Comparison of ENCODE assay signal across 1 cellular context in the genomic region with DNA sequence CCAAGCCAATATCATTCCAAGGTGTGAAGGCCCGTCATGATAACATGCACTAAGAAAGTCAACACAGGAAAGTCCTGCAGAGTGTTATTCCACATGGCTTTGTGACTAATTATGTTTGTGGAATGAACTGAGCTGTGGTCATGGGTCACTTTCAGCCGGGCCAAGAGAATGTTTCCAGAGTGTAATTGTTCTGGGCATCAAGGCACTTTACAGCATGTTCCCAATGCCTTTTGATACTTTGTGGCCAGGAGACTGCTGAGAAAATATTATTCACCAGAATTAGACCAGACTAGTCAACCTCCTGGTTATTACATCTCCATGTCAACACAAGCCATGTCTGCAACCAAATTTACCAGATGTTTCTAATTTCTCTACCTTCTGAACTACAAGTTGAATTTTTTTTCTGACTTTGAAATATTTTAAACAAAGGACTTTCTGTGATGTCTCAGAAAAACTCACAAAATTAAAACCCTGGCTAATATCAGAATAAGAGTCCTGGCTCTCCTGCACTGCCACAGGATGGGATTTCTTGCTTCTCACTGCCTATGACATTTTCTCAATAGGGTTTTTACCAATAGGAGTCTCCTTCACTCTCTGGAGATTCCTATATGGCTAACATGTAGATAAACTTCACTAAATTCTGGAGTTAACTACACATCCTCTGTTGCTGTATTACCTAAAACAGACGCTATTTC.
TF ChIP-seq lines count a peak whose summit lies in the region.

No MANE protein-coding gene starts in this region.

TF ChIP-seq in GM23338, 12 proteins besides CTCF, POLR2A, EP300 and RAD21 (continued from another document):
- TF ChIP-seq, protein P1, sequence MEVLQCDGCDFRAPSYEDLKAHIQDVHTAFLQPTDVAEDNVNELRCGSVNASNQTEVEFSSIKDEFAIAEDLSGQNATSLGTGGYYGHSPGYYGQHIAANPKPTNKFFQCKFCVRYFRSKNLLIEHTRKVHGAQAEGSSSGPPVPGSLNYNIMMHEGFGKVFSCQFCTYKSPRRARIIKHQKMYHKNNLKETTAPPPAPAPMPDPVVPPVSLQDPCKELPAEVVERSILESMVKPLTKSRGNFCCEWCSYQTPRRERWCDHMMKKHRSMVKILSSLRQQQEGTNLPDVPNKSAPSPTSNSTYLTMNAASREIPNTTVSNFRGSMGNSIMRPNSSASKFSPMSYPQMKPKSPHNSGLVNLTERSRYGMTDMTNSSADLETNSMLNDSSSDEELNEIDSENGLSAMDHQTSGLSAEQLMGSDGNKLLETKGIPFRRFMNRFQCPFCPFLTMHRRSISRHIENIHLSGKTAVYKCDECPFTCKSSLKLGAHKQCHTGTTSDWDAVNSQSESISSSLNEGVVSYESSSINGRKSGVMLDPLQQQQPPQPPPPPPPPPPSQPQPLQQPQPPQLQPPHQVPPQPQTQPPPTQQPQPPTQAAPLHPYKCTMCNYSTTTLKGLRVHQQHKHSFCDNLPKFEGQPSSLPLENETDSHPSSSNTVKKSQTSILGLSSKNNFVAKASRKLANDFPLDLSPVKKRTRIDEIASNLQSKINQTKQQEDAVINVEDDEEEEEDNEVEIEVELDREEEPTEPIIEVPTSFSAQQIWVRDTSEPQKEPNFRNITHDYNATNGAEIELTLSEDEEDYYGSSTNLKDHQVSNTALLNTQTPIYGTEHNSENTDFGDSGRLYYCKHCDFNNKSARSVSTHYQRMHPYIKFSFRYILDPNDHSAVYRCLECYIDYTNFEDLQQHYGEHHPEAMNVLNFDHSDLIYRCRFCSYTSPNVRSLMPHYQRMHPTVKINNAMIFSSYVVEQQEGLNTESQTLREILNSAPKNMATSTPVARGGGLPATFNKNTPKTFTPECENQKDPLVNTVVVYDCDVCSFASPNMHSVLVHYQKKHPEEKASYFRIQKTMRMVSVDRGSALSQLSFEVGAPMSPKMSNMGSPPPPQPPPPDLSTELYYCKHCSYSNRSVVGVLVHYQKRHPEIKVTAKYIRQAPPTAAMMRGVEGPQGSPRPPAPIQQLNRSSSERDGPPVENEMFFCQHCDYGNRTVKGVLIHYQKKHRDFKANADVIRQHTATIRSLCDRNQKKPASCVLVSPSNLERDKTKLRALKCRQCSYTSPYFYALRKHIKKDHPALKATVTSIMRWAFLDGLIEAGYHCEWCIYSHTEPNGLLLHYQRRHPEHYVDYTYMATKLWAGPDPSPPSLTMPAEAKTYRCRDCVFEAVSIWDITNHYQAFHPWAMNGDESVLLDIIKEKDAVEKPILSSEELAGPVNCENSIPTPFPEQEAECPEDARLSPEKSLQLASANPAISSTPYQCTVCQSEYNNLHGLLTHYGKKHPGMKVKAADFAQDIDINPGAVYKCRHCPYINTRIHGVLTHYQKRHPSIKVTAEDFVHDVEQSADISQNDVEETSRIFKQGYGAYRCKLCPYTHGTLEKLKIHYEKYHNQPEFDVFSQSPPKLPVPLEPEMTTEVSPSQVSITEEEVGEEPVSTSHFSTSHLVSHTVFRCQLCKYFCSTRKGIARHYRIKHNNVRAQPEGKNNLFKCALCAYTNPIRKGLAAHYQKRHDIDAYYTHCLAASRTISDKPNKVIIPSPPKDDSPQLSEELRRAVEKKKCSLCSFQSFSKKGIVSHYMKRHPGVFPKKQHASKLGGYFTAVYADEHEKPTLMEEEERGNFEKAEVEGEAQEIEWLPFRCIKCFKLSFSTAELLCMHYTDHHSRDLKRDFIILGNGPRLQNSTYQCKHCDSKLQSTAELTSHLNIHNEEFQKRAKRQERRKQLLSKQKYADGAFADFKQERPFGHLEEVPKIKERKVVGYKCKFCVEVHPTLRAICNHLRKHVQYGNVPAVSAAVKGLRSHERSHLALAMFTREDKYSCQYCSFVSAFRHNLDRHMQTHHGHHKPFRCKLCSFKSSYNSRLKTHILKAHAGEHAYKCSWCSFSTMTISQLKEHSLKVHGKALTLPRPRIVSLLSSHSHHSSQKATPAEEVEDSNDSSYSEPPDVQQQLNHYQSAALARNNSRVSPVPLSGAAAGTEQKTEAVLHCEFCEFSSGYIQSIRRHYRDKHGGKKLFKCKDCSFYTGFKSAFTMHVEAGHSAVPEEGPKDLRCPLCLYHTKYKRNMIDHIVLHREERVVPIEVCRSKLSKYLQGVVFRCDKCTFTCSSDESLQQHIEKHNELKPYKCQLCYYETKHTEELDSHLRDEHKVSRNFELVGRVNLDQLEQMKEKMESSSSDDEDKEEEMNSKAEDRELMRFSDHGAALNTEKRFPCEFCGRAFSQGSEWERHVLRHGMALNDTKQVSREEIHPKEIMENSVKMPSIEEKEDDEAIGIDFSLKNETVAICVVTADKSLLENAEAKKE (CRISPR knock-in tag; IDR thresholded peaks at IDR 0.05) = no peak
- no peak for TF ChIP-seq STAT1 (IDR thresholded peaks at IDR 0.05; ENCODE audit: unreplicated experiment)
TF ChIP-seq in GM23338: peak in this region for 0.
